8 cellular contexts compared by ENCODE assay signal in the genomic region with DNA sequence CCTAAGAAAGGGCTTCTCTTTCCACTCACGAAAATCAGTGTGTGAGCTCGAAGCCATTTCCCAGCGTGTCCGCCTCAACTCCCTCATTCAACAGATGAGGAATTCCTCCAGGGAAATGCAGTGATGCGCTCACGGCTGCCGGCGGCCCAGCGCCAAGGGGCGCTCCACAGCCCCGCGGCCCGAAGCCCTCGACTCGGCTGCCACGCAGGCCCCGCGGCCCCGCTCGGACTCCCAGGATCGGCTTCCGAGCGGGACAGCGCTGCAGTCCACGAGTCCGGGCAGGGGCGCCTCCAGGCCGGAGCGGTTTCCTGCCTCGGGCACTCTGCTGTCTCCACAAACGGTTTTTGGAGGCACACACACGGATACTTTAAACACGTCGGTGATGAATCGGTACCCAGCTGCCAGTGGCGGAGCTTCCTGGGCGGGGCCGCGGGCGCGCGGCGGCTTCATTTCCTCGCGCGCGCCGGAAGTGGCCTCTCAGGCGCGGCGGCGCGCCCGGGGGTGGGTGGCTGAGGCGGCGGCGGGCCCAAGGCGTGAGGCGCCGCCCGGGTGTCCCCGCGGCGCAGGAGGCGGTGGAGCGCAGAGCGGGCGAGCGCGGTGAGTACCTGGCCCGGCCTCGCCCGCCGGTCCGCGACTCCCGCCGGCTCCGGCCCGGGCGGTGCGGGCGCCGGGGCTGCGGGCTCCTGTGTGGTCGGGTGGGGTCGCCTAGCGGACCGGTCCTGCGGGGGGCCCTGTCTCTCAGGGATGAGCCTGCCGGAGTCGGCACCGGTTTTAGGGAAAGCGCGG. TPM values are rescaled to one million over a fixed set of nuclear protein-coding genes. Genes with fewer than 3 reads are reported as not detected.
DNase-seq lines count a peak whose midpoint lies in the region; ATAC-seq and TF ChIP-seq lines count a peak whose summit lies in the region.

A gene with protein sequence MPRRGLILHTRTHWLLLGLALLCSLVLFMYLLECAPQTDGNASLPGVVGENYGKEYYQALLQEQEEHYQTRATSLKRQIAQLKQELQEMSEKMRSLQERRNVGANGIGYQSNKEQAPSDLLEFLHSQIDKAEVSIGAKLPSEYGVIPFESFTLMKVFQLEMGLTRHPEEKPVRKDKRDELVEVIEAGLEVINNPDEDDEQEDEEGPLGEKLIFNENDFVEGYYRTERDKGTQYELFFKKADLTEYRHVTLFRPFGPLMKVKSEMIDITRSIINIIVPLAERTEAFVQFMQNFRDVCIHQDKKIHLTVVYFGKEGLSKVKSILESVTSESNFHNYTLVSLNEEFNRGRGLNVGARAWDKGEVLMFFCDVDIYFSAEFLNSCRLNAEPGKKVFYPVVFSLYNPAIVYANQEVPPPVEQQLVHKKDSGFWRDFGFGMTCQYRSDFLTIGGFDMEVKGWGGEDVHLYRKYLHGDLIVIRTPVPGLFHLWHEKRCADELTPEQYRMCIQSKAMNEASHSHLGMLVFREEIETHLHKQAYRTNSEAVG (plus strand): TSS at position 475 of the 786 bp plus-strand sequence. CDS start 16,705 bp downstream, outside the sequence.

- peak within 1 kb of the TSS; percentile 85 for H3K4me3 Mint-ChIP-seq in activated T-helper 17 cell treated with anti-CD3 and anti-CD28 coated beads, Interleukin-2, amount 50 U/mL, for 72 hours
- H3K4me3 Mint-ChIP-seq in natural killer cell, result peak within 1 kb of the TSS; percentile 98

- H3K27ac Mint-ChIP-seq in activated T-helper 17 cell treated with anti-CD3 and anti-CD28 coated beads, Interleukin-2, amount 50 U/mL, for 72 hours, result peak within 1 kb of the TSS; percentile 93
- H3K27ac Mint-ChIP-seq in natural killer cell, result peak within 1 kb of the TSS; percentile 93 to 96

- H3K4me1 Mint-ChIP-seq in activated T-helper 17 cell treated with anti-CD3 and anti-CD28 coated beads, Interleukin-2, amount 50 U/mL, for 72 hours, result peaks cover 22% of the 10 kb centered on the region
- peaks cover 77 to 78% of the 10 kb centered on the region in 2 donors for H3K4me1 Mint-ChIP-seq in natural killer cell

- peaks cover 20% of the 10 kb centered on the region for H3K36me3 Mint-ChIP-seq in activated T-helper 17 cell treated with anti-CD3 and anti-CD28 coated beads, Interleukin-2, amount 50 U/mL, for 72 hours (ENCODE audit: low read depth)
- no peaks in the 10 kb centered on the region for H3K36me3 Mint-ChIP-seq in natural killer cell

- H3K27me3 Mint-ChIP-seq in activated T-helper 17 cell treated with anti-CD3 and anti-CD28 coated beads, Interleukin-2, amount 50 U/mL, for 72 hours, result no peaks in the 10 kb centered on the region
- H3K27me3 Mint-ChIP-seq in natural killer cell (ENCODE audit: low read depth in 2 of 2), result no peaks in the 10 kb centered on the region

- ATAC-seq in GM21717 (IDR thresholded peaks at IDR 0.05; ENCODE audit: unreplicated experiment) (peak; percentile 63), natural killer cell (peak; percentile 74 to 90 (median 83))
- peak; percentile 76 for ATAC-seq in activated T-helper 17 cell treated with anti-CD3 and anti-CD28 coated beads, Interleukin-2, amount 50 U/mL, for 72 hours (replicated peaks)

- in situ Hi-C loops in KBM-7 (cut with MboI; ENCODE audit: low pct_unique_long_range_greater_than_20kb, low sequenced_read_pairs), result no loop called here

- no peaks in the 10 kb centered on the region for H3K9me3 Mint-ChIP-seq in activated T-helper 17 cell treated with anti-CD3 and anti-CD28 coated beads, Interleukin-2, amount 50 U/mL, for 72 hours
- H3K9me3 Mint-ChIP-seq in natural killer cell, result no peaks in the 10 kb centered on the region

- TF ChIP-seq CTCF in natural killer cell (IDR thresholded peaks at IDR 0.05), result no peak

- intact Hi-C loops in natural killer cell (cut with micrococcal nuclease), result loop anchor here (1.0 to 5.0 kb wide), 5 partner anchors 18 to 434 kb away; partner anchors contain the start of genes HNRNPF and ZNF239

- peak; percentile 73 for DNase-seq in DMS53 treated with DMSO at 0.1 percent for 48 hours (lab: John Stamatoyannopoulos, UW; ENCODE audit: unreplicated experiment)
- DNase-seq in KBM-7, result peak; percentile 80
- DNase-seq in RPMI8226, result peak; percentile 87
- DNase-seq in fibroblast of peridontal ligament (ENCODE audit: extremely low read depth), result peak; percentile 75
- peak; percentile 91 for DNase-seq in natural killer cell
- DNase-seq in stimulated activated naive CD4-positive, alpha-beta T cell (lab: John Stamatoyannopoulos, UW), result peak; percentile 75 to 90 (median 80)

RNA-seq across cellular contexts. Expression of the gene that starts here (rescaled TPM):
- total RNA-seq in activated T-helper 17 cell treated with anti-CD3 and anti-CD28 coated beads, Interleukin-2, amount 50 U/mL, for 72 hours, result 10 to 100 TPM; 31.6 to 36.3 TPM
- 10 to 100 TPM; 49.9 to 57.4 (median 52.8) TPM for total RNA-seq in natural killer cell

Comparison
In these comparisons a context has a peak if more than half of its experiments do, and no peak if none do; other contexts are left out.
1. Peak in every context shown above with its lines: DNase-seq and ATAC-seq.